12 cellular contexts compared by ENCODE assay signal in genomic region chr17:36901506-36901905, GRCh38. TPM values are rescaled to one million over a fixed set of nuclear protein-coding genes. Genes with fewer than 3 reads are reported as not detected.
A peak's percentile ranks its signal among the peaks of the same experiment; 100 is the strongest.
DNase-seq lines count a peak whose midpoint lies in the region; ATAC-seq and TF ChIP-seq lines count a peak whose summit lies in the region.
"Had no signal": no experiment of that assay in that cellular context is flagged by ENCODE, and none has a peak within 500 bp of the region (broad histone marks: within the 10 kb centered on the region; RNA-seq: fewer than 3 reads in every experiment).

No MANE protein-coding gene starts in this region.

- no peaks in the 10 kb centered on the region for H3K79me1 ChIP-seq in IMR-90 (ENCODE audit: low read depth in 1 of 2, low read length in 2 of 2)

- no peak overlapping the region for H3K18ac ChIP-seq in IMR-90 (ENCODE audit: low read depth, low read length)

- no peaks in the 10 kb centered on the region for H4K20me1 ChIP-seq in IMR-90 (ENCODE audit: insufficient read depth, low read length)

- TF ChIP-seq CTCF in IMR-90 (conservative IDR thresholded peaks at IDR 0.05; ENCODE audit: low read depth, low read length) (no peak), astrocyte of the spinal cord (IDR thresholded peaks at IDR 0.05; ENCODE audit: low read depth, low read length) (no peak), esophagus muscularis mucosa (IDR thresholded peaks at IDR 0.05) (no peak)

- H3K4me2 ChIP-seq in IMR-90 (ENCODE audit: low read depth, low read length), result no peak overlapping the region

- H4K5ac ChIP-seq in IMR-90 (ENCODE audit: low read depth, low read length), result no peak overlapping the region

- H3K14ac ChIP-seq in IMR-90 (replicated peaks; ENCODE audit: low read depth, low read length), result 0 out of 2 replicates have a peak overlapping the region, but pooled peaks have one; percentile 21

- BruUV-seq in IMR-90 (replicated peaks; lab: Mats Ljungman, UMichigan), result no TSS peak

- ATAC-seq in IMR-90 (ENCODE audit: low read depth) (no peak), GM21390 (IDR thresholded peaks at IDR 0.05; ENCODE audit: unreplicated experiment) (no peak)
- ATAC-seq: activated CD4-positive, CD25-positive, alpha-beta regulatory T cell treated with anti-CD3 and anti-CD28 coated beads, Interleukin-2, amount 50 U/mL, for 24 hours; activated naive CD4-positive, alpha-beta T cell treated with anti-CD3 and anti-CD28 coated beads, Interleukin-2, amount 50 U/mL, for 72 hours; stimulated activated naive CD8-positive, alpha-beta T cell treated with anti-CD3 and anti-CD28 coated beads, Interleukin-15, Interleukin-2, amounts not matched to agents 100 U/mL and 50 U/mL, for 24 hours had no signal

- no peak overlapping the region for H2AFZ ChIP-seq in IMR-90 (replicated peaks; ENCODE audit: low read length, poor library complexity)

- H3K9ac ChIP-seq in IMR-90 (ENCODE audit: low read depth, low read length), result no peak overlapping the region

- H3K4me1 ChIP-seq in IMR-90 (ENCODE audit: control insufficient read depth, insufficient read depth, low read length), result no peaks in the 10 kb centered on the region
- H3K4me1 ChIP-seq in esophagus muscularis mucosa, result no peaks in the 10 kb centered on the region
- H3K4me1 ChIP-seq: esophagus squamous epithelium had no signal

- POLR2A ChIA-PET in IMR-90 (lab: Charles Lee; ENCODE audit: unreplicated experiment), result no interaction called here

- H3K36me3 ChIP-seq in IMR-90 (ENCODE audit: control insufficient read depth, insufficient read depth, low read length), result no peaks in the 10 kb centered on the region
- H3K36me3 ChIP-seq in esophagus muscularis mucosa, result no peaks in the 10 kb centered on the region
- H3K36me3 ChIP-seq: esophagus squamous epithelium had no signal

- no peak overlapping the region for H2AK9ac ChIP-seq in IMR-90 (replicated peaks; ENCODE audit: low read depth, low read length, poor library complexity)

- intact Hi-C loops in IMR-90 (cut with micrococcal nuclease) (no loop called here), esophagus muscularis mucosa (cut with DNase I) (no loop called here), posterior vena cava (cut with DNase I) (no loop called here)

- no peak overlapping the region for H3K23ac ChIP-seq in IMR-90 (ENCODE audit: low read depth, low read length)

- H3K4me3 ChIP-seq in IMR-90 (ENCODE audit: insufficient read depth, low read depth, low read length) (no peak overlapping the region), astrocyte of the spinal cord (ENCODE audit: low read depth, low read length) (no peak overlapping the region), esophagus muscularis mucosa (no peak overlapping the region)
- H3K4me3 ChIP-seq: esophagus squamous epithelium had no signal

- no peaks in the 10 kb centered on the region for H3K9me3 ChIP-seq in IMR-90 (ENCODE audit: control insufficient read depth, insufficient read depth, low read length)
- H3K9me3 ChIP-seq in esophagus muscularis mucosa, result no peaks in the 10 kb centered on the region
- H3K9me3 ChIP-seq: esophagus squamous epithelium had no signal

- CTCF ChIA-PET in IMR-90 (lab: Yijun Ruan, JAX), result no interaction called here

- 75% methylated on average over 3 of the region's 14 CpGs; no CpG with 5 or more reads in 1 of the 2 experiments for WGBS in IMR-90 (ENCODE audit: extremely low coverage in 2 of 2, insufficient read length in 1 of 2), 2 experiments
- 64% methylated on average over 9 of the region's 14 CpGs for WGBS in esophagus muscularis mucosa

- in situ Hi-C loops in IMR-90 (cut with MboI; ENCODE audit: low sequenced_read_pairs) (no loop called here), astrocyte of the spinal cord (cut with HindIII; ENCODE audit: low sequenced_read_pairs) (no loop called here)

- no peak for TF ChIP-seq EP300 in esophagus muscularis mucosa (IDR thresholded peaks at IDR 0.05)

- no peaks in the 10 kb centered on the region for H3K9me1 ChIP-seq in IMR-90 (ENCODE audit: insufficient read depth, low read length)

- TF ChIP-seq POLR2A in IMR-90 (IDR thresholded peaks at IDR 0.05; ENCODE audit: low read depth, low read length) (no peak), esophagus muscularis mucosa (IDR thresholded peaks at IDR 0.05; ENCODE audit: low read depth) (no peak)

- H3K27me3 ChIP-seq in IMR-90 (ENCODE audit: control insufficient read depth, insufficient read depth, low read length), result peaks cover 11% of the 10 kb centered on the region
- H3K27me3 ChIP-seq in esophagus muscularis mucosa, result peaks cover 0 to 60% (median 0%) of the 10 kb centered on the region in 4 donors

- no peak overlapping the region for H3K4ac ChIP-seq in IMR-90 (ENCODE audit: low read depth, low read length)

- H2BK20ac ChIP-seq in IMR-90 (ENCODE audit: low read depth, low read length), result no peak overlapping the region

- no peak for TF ChIP-seq RAD21 in IMR-90 (IDR thresholded peaks at IDR 0.05; ENCODE audit: low read length)

- no peak overlapping the region for H3K56ac ChIP-seq in IMR-90 (ENCODE audit: extremely low read depth, insufficient read depth, low read length)

- no peak overlapping the region for H4K91ac ChIP-seq in IMR-90 (ENCODE audit: insufficient read depth, low read depth, low read length)

- no peak overlapping the region for H2BK120ac ChIP-seq in IMR-90 (ENCODE audit: low read depth, low read length)

- DNase-seq in Daoy (ENCODE audit: low read depth) (peak; percentile 97), IMR-90 (peak; percentile 33), astrocyte of the spinal cord (ENCODE audit: low read depth, low spot score) (peak; percentile 76), kidney tubule cell (ENCODE audit: low spot score) (peak; percentile 99), RPMI8226 (no peak), esophagus muscularis mucosa (ENCODE audit: extremely low spot score) (no peak), posterior vena cava (ENCODE audit: low spot score) (no peak)
- DNase-seq: esophagus squamous epithelium; stimulated activated naive CD8-positive, alpha-beta T cell treated with anti-CD3 and anti-CD28 coated beads, Interleukin-15, Interleukin-2, amounts not matched to agents 100 U/mL and 50 U/mL, for 24 hours had no signal

- H2BK15ac ChIP-seq in IMR-90 (ENCODE audit: low read depth, low read length), result no peak overlapping the region

- H3K27ac ChIP-seq in IMR-90 (ENCODE audit: insufficient read depth, low read length) (no peak overlapping the region), esophagus muscularis mucosa (replicated peaks in 1 of 4) (no peak overlapping the region)
- H3K27ac ChIP-seq: esophagus squamous epithelium had no signal

- H2BK5ac ChIP-seq in IMR-90 (ENCODE audit: low read depth, low read length, poor library complexity, severe bottlenecking), result no peak overlapping the region

- dilution Hi-C loops in IMR-90 (cut with HindIII; ENCODE audit: low sequenced_read_pairs, unreplicated experiment), result no loop called here

- H2AK5ac ChIP-seq in IMR-90 (ENCODE audit: low read depth, low read length), result no peak overlapping the region

- no peak overlapping the region for H4K8ac ChIP-seq in IMR-90 (ENCODE audit: low read depth in 2 of 2, low read length in 2 of 2)

TF ChIP-seq in IMR-90, 13 proteins besides CTCF, POLR2A, EP300 and RAD21:
- no peak for TF ChIP-seq BHLHE40 (IDR thresholded peaks at IDR 0.05; ENCODE audit: low read depth, low read length)
- no peak for TF ChIP-seq RFX5 (IDR thresholded peaks at IDR 0.05; ENCODE audit: low read depth, low read length)
- TF ChIP-seq SMC3 (IDR thresholded peaks at IDR 0.05; ENCODE audit: low read depth, low read length), result no peak
- peak; percentile 14; the same call in 1 of the 2 replicates for TF ChIP-seq FOS (IDR thresholded peaks at IDR 0.05; ENCODE audit: low read depth, low read length)
- no peak for TF ChIP-seq CHD1 (IDR thresholded peaks at IDR 0.05; ENCODE audit: low read depth, low read length)
- TF ChIP-seq, protein P1, sequence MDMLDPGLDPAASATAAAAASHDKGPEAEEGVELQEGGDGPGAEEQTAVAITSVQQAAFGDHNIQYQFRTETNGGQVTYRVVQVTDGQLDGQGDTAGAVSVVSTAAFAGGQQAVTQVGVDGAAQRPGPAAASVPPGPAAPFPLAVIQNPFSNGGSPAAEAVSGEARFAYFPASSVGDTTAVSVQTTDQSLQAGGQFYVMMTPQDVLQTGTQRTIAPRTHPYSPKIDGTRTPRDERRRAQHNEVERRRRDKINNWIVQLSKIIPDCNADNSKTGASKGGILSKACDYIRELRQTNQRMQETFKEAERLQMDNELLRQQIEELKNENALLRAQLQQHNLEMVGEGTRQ (IDR thresholded peaks at IDR 0.05; ENCODE audit: low read depth, low read length), result peak; percentile 16; the same call in 1 of the 2 replicates
- no peak for TF ChIP-seq NFE2L2 (IDR thresholded peaks at IDR 0.05; ENCODE audit: low read depth, low read length)
- TF ChIP-seq, protein P2, sequence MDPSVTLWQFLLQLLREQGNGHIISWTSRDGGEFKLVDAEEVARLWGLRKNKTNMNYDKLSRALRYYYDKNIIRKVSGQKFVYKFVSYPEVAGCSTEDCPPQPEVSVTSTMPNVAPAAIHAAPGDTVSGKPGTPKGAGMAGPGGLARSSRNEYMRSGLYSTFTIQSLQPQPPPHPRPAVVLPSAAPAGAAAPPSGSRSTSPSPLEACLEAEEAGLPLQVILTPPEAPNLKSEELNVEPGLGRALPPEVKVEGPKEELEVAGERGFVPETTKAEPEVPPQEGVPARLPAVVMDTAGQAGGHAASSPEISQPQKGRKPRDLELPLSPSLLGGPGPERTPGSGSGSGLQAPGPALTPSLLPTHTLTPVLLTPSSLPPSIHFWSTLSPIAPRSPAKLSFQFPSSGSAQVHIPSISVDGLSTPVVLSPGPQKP (IDR thresholded peaks at IDR 0.05; ENCODE audit: borderline replicate concordance, low read depth, low read length), result no peak
- TF ChIP-seq MAFK (IDR thresholded peaks at IDR 0.05; ENCODE audit: low read depth, low read length), result no peak
TF ChIP-seq in IMR-90: peak in this region for 2.

RNA-seq across cellular contexts. Expression of gene LHX1, which starts 35.8 kb away (rescaled TPM):
- 8.6 and 17.1 TPM in 2 replicates for total RNA-seq in Daoy (2014; rRNA removed; shearing (Covaris generic))
- total RNA-seq in IMR-90 (2012; rRNA removed) (not detected in 2 replicates), esophagus muscularis mucosa (not detected), posterior vena cava (not detected)
- polyA plus RNA-seq in IMR-90 (2012; rRNA removed), result not detected in 2 replicates
- polyA plus RNA-seq in IMR-90 (2012; cell fraction: cytosol; rRNA removed), result not detected in 2 replicates
- polyA plus RNA-seq in IMR-90 (2012; cell fraction: nucleus; rRNA removed; ENCODE audit: low replicate concordance), result not detected in 2 replicates
- total RNA-seq: activated naive CD4-positive, alpha-beta T cell treated with anti-CD3 and anti-CD28 coated beads, Interleukin-2, amount 50 U/mL, for 72 hours; esophagus squamous epithelium had no signal

RNA-seq across cellular contexts. Expression of gene AATF, which starts 47.2 kb away (rescaled TPM):
- 79.8 and 106 TPM in 2 replicates for total RNA-seq in Daoy (2014; rRNA removed; shearing (Covaris generic))
- total RNA-seq in IMR-90 (2012; rRNA removed) (34.8 and 37.2 TPM in 2 replicates), esophagus muscularis mucosa (10 to 100 TPM; 37.8 to 55.7 (median 45.3) TPM), posterior vena cava (10 to 100 TPM; 29.8 to 46.2 TPM)
- polyA plus RNA-seq in IMR-90 (2012; rRNA removed), result 18.1 and 21.0 TPM in 2 replicates
- polyA plus RNA-seq in IMR-90 (2012; cell fraction: cytosol; rRNA removed), result 7.0 and 14.1 TPM in 2 replicates
- 6.8 and 16.3 TPM in 2 replicates for polyA plus RNA-seq in IMR-90 (2012; cell fraction: nucleus; rRNA removed; ENCODE audit: low replicate concordance)

Comparison
In these comparisons a context has a peak if more than half of its experiments do, and no peak if none do; other contexts are left out.
1. DNase-seq: peak in Daoy (single experiment), IMR-90 (single experiment), astrocyte of the spinal cord (single experiment) and kidney tubule cell (single experiment); none in RPMI8226 (single experiment), esophagus muscularis mucosa (single experiment) and posterior vena cava (single experiment).